Comparison of ENCODE assay signal across 19 cellular contexts in genomic region chr11:74844072-74844471, GRCh38.
DNase-seq lines count a peak whose midpoint lies in the region; ATAC-seq and TF ChIP-seq lines count a peak whose summit lies in the region.
"Had no signal": no experiment of that assay in that cellular context is flagged by ENCODE, and none has a peak within 500 bp of the region (broad histone marks: within the 10 kb centered on the region; RNA-seq: fewer than 3 reads in every experiment).

No MANE protein-coding gene starts in this region.

- 100% methylated on average over 1 to 3 of the region's 3 CpGs for WGBS in endodermal cell (ENCODE audit: insufficient coverage in 1 of 2, insufficient read length in 1 of 2), 2 experiments
- 62 to 78% methylated on average over 3 of the region's 3 CpGs for WGBS in upper lobe of left lung, 2 donors
- 62 to 94% methylated on average over 2 to 3 of the region's 3 CpGs for WGBS in transverse colon (ENCODE audit: low coverage in 1 of 2), 2 donors

- H3K9me3 ChIP-seq in endodermal cell (ENCODE audit: control insufficient read depth, low read length) (no peaks in the 10 kb centered on the region), lower lobe of right lung (no peaks in the 10 kb centered on the region), upper lobe of left lung (no peaks in the 10 kb centered on the region), transverse colon (no peaks in the 10 kb centered on the region)
- H3K9me3 ChIP-seq: BLaER1 treated with 17β-estradiol and CSF1 and Interleukin-3, amounts not matched to agents 10 nM and 100 nM had no signal

- H3K27ac Mint-ChIP-seq in IgD-negative memory B cell (peak overlapping the region in 2 of 3 donors; percentile 39 to 50), endodermal cell (peak overlapping the region; percentile 45)
- no peak overlapping the region for H3K27ac Mint-ChIP-seq in activated T-cell treated with anti-CD3 and anti-CD28 coated beads, Interleukin-2, amount 50 U/mL, for 72 hours
- H3K27ac Mint-ChIP-seq: B cell; CD8-positive, alpha-beta T cell; HFFc6 had no signal

- peaks cover 68% of the 10 kb centered on the region for H3K36me3 ChIP-seq in endodermal cell (ENCODE audit: control insufficient read depth, insufficient read depth, low read length)
- peaks cover 45% of the 10 kb centered on the region for H3K36me3 ChIP-seq in lower lobe of right lung
- peaks cover 0 to 54% (median 21%) of the 10 kb centered on the region in 4 donors for H3K36me3 ChIP-seq in upper lobe of left lung
- H3K36me3 ChIP-seq in transverse colon = peaks cover 0 to 21% (median 7%) of the 10 kb centered on the region in 4 donors

- peak; percentile 90 to 93 for ATAC-seq in lower lobe of right lung
- ATAC-seq in upper lobe of left lung (ENCODE audit: low FRiP score in 2 of 2) = peak; percentile 37 to 82
- no peak for ATAC-seq in activated T-cell treated with anti-CD3 and anti-CD28 coated beads, Interleukin-2, amount 50 U/mL, for 72 hours (replicated peaks in 1 of 2)
- ATAC-seq: CD8-positive, alpha-beta T cell; HCT116 had no signal

- TF ChIP-seq CTCF in endodermal cell (conservative IDR thresholded peaks at IDR 0.05) (no peak), lower lobe of right lung (IDR thresholded peaks at IDR 0.05) (no peak), upper lobe of left lung (IDR thresholded peaks at IDR 0.05) (no peak), transverse colon (IDR thresholded peaks at IDR 0.05) (no peak)

- TF ChIP-seq EP300 in upper lobe of left lung (IDR thresholded peaks at IDR 0.05) (no peak), transverse colon (IDR thresholded peaks at IDR 0.05; ENCODE audit: low read depth) (no peak)

- H3K4me1 ChIP-seq in endodermal cell (ENCODE audit: control insufficient read depth, insufficient read depth, low read length) = no peaks in the 10 kb centered on the region
- H3K4me1 ChIP-seq in lower lobe of right lung = no peaks in the 10 kb centered on the region
- peaks cover 0 to 11% (median 0%) of the 10 kb centered on the region in 4 donors for H3K4me1 ChIP-seq in upper lobe of left lung
- no peaks in the 10 kb centered on the region for H3K4me1 ChIP-seq in transverse colon

- H3K4me1 Mint-ChIP-seq in IgD-negative memory B cell (peaks cover 14 to 21% (median 16%) of the 10 kb centered on the region in 3 donors), endodermal cell (peaks cover 13% of the 10 kb centered on the region)
- peaks cover 5% of the 10 kb centered on the region for H3K4me1 Mint-ChIP-seq in activated T-cell treated with anti-CD3 and anti-CD28 coated beads, Interleukin-2, amount 50 U/mL, for 72 hours (ENCODE audit: low read depth)

- H3K9me3 Mint-ChIP-seq in IgD-negative memory B cell = no peaks in the 10 kb centered on the region
- H3K9me3 Mint-ChIP-seq in endodermal cell = no peaks in the 10 kb centered on the region
- no peaks in the 10 kb centered on the region for H3K9me3 Mint-ChIP-seq in activated T-cell treated with anti-CD3 and anti-CD28 coated beads, Interleukin-2, amount 50 U/mL, for 72 hours
- H3K9me3 Mint-ChIP-seq: CD8-positive, alpha-beta T cell; HFFc6 had no signal

- H3K36me3 Mint-ChIP-seq in IgD-negative memory B cell (peaks cover 13% of the 10 kb centered on the region), endodermal cell (ENCODE audit: low read depth) (peaks cover 35% of the 10 kb centered on the region)
- H3K36me3 Mint-ChIP-seq in activated T-cell treated with anti-CD3 and anti-CD28 coated beads, Interleukin-2, amount 50 U/mL, for 72 hours (ENCODE audit: insufficient read depth in 2 of 2) = peaks cover 2 to 5% of the 10 kb centered on the region in 2 donors

- DNase-seq in endodermal cell (no peak), lower lobe of right lung (peak; percentile 73), upper lobe of left lung (peak in 1 of 2 donors; percentile 80), NCI-H524 treated with DMSO at 0.1 percent for 48 hours (lab: John Stamatoyannopoulos, UW) (no peak), COR-L47 (lab: John Stamatoyannopoulos, UW) (no peak), transverse colon (no peak)
- DNase-seq in activated T-cell treated with anti-CD3 and anti-CD28 coated beads, Interleukin-2, amount 50 U/mL, for 72 hours = no peak
- DNase-seq: CD8-positive, alpha-beta T cell; DMS 273 treated with DMSO at 0.1 percent for 48 hours; DMS53; DND-41; GOT3; H7; HFFc6; KBM-7 had no signal

- no peaks in the 10 kb centered on the region for H3K27me3 ChIP-seq in endodermal cell (ENCODE audit: control insufficient read depth, insufficient read depth, low read length, poor library complexity, severe bottlenecking)
- no peaks in the 10 kb centered on the region for H3K27me3 ChIP-seq in lower lobe of right lung (ENCODE audit: low read depth)
- H3K27me3 ChIP-seq in upper lobe of left lung = no peaks in the 10 kb centered on the region
- H3K27me3 ChIP-seq in transverse colon = no peaks in the 10 kb centered on the region
- H3K27me3 ChIP-seq: BLaER1 treated with 17β-estradiol and CSF1 and Interleukin-3, amounts not matched to agents 10 nM and 100 nM had no signal

- TF ChIP-seq POLR2A in upper lobe of left lung (IDR thresholded peaks at IDR 0.05) (no peak), transverse colon (IDR thresholded peaks at IDR 0.05) (no peak)

- H3K27me3 Mint-ChIP-seq in IgD-negative memory B cell (no peaks in the 10 kb centered on the region), endodermal cell (ENCODE audit: insufficient read depth) (no peaks in the 10 kb centered on the region)
- H3K27me3 Mint-ChIP-seq in activated T-cell treated with anti-CD3 and anti-CD28 coated beads, Interleukin-2, amount 50 U/mL, for 72 hours (ENCODE audit: low read depth) = no peaks in the 10 kb centered on the region
- H3K27me3 Mint-ChIP-seq: B cell had no signal

- H3K27ac ChIP-seq in endodermal cell (ENCODE audit: low read depth, low read length) = no peak overlapping the region
- no peak overlapping the region for H3K27ac ChIP-seq in lower lobe of right lung
- H3K27ac ChIP-seq in upper lobe of left lung = peak overlapping the region in 2 of 4 donors; percentile 30 to 45
- no peak overlapping the region for H3K27ac ChIP-seq in transverse colon
- H3K27ac ChIP-seq: BLaER1 treated with 17β-estradiol and CSF1 and Interleukin-3, amounts not matched to agents 10 nM and 100 nM had no signal

- in situ Hi-C loops in transverse colon (cut with MboI; ENCODE audit: low pct_ligation_motif_present in 1 of 4, low pct_unique_long_range_greater_than_20kb in 1 of 4, low sequenced_read_pairs in 3 of 4) = no loop called here

- no peak overlapping the region for H3K4me3 Mint-ChIP-seq in IgD-negative memory B cell
- H3K4me3 Mint-ChIP-seq in endodermal cell = no peak overlapping the region
- no peak overlapping the region for H3K4me3 Mint-ChIP-seq in activated T-cell treated with anti-CD3 and anti-CD28 coated beads, Interleukin-2, amount 50 U/mL, for 72 hours
- H3K4me3 Mint-ChIP-seq: B cell; CD8-positive, alpha-beta T cell; HFFc6 had no signal

- intact Hi-C loops in lower lobe of right lung (cut with DNase I) (no loop called here), transverse colon (cut with DNase I; ENCODE audit: low total_unique reads) (no loop called here)

- no peak overlapping the region for H3K4me3 ChIP-seq in endodermal cell (ENCODE audit: low read length)
- no peak overlapping the region for H3K4me3 ChIP-seq in lower lobe of right lung
- H3K4me3 ChIP-seq in upper lobe of left lung = no peak overlapping the region
- no peak overlapping the region for H3K4me3 ChIP-seq in transverse colon
- H3K4me3 ChIP-seq: BLaER1 treated with 17β-estradiol and CSF1 and Interleukin-3, amounts not matched to agents 10 nM and 100 nM had no signal

- H3K9ac ChIP-seq in endodermal cell (ENCODE audit: extremely low read depth, low read length, poor library complexity, severe bottlenecking) = no peak overlapping the region
- H3K9ac ChIP-seq: BLaER1 treated with 17β-estradiol and CSF1 and Interleukin-3, amounts not matched to agents 10 nM and 100 nM had no signal

Comparison
In these comparisons a context has a peak if more than half of its experiments do, and no peak if none do; other contexts are left out.
1. ATAC-seq: peak in lower lobe of right lung (2 of 2) and upper lobe of left lung (2 of 2); none in activated T-cell treated with anti-CD3 and anti-CD28 coated beads, Interleukin-2, amount 50 U/mL, for 72 hours (0 of 2).